In the genomic region with DNA sequence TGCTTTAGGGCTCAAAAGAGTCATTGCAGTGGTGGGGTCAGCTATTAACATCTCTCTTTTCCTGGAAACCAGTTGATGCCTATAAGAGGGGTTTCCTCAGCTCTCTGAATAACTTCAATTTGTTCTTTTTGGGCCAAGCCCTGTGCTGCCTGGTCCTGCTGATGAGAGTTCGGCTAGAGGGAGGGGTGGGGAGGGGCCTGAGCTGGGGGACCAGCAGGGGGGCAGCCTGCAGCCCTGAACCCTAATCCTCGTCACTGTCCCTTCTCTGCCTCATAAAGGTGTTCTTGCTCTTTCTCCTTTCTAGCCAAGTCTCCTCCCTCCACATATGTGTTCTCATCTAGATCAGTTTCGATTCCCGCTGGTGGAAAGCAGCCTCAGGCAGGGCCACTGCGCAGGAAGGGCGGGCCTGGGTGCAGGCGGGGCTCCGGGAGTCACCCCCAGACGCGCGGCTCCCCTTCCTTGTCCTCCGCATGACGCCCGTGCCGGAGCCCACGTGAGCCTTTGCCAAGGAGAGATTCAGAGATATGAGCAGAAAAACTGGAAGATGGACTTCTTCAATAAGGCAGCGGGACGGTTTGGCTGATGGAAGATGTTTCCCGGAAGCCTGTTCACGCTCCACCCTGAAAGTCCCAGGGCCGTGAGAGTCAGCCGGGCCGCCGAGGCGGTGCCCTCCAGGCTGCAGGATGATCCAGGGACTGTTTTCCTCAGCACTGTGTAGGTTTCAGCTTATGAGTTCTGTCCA, we compare ENCODE assay signal across 8 cellular contexts.
DNase-seq lines count a peak whose midpoint lies in the region; ATAC-seq lines count a peak whose summit lies in the region.

No MANE protein-coding gene starts in this region.

- ATAC-seq in HG03064 (IDR thresholded peaks at IDR 0.05; ENCODE audit: low read depth, unreplicated experiment), result peak; percentile 76

- peak; percentile 39 for DNase-seq in DMS153 (lab: John Stamatoyannopoulos, UW)
- no peak for DNase-seq in DMS153 treated with DMSO at 0.1 percent for 48 hours (lab: John Stamatoyannopoulos, UW; ENCODE audit: unreplicated experiment)
- peak; percentile 42 for DNase-seq in NCI-H2227 treated with DMSO at 0.1 percent for 48 hours (lab: John Stamatoyannopoulos, UW)
- DNase-seq in activated CD4-positive, CD25-positive, alpha-beta regulatory T cell (lab: John Stamatoyannopoulos, UW), result peak; percentile 52 to 83 (median 64)
- peak in 56 of 61 donors; percentile 42 to 87 (median 68) for DNase-seq in caudate nucleus (lab: John Stamatoyannopoulos, UW)
- DNase-seq in islet precursor cell, result peak; percentile 81
- peak; percentile 68 for DNase-seq in stimulated activated CD4-positive, alpha-beta T cell treated with anti-CD3 and anti-CD28 coated beads, Interleukin-12 subunit alpha, Interleukin-12 subunit beta, amount 100 ng/mL, for 4 hours

- H3K27ac ChIP-seq in caudate nucleus (ENCODE audit: low read depth, low read length), result peak overlapping the region; percentile 87
